ENCODE assay signal across 10 cellular contexts in the genomic region with DNA sequence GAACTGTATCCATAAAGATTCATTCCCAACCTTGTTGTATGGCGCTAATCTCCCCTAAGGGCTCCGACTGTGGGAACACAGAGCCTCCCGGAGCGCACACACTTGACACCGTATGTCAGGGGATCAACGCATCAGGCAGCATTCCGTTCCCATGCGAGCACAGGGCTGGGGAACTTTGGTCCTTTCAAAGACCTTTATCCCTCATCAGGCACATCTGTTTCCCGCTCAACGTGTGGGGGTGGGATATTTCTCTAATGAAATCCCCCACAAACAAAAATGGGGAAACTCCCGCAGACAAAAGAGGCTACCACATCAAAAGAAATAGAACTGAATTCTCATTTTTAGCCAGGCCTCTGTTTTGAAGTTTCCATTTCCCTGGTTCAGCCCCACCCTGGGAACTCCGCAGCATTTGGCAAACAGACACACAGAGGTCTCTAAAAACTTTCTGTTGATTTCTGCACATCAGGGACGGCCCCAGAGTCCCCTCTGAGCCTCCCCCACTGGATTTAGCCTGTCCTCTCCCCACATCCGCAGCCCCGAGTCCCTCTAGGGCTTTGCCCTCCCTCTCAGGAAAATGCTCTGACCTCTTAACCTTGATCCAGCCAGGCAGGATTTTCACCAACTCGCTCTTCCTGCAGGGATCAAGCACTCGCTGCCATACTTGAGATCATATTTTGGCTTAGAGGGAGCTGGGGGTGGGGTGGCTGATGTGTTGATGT. TPM values are rescaled to one million over a fixed set of nuclear protein-coding genes. Genes with fewer than 3 reads are reported as not detected.
DNase-seq lines count a peak whose midpoint lies in the region; ATAC-seq, FAIRE-seq and TF ChIP-seq lines count a peak whose summit lies in the region.
"Had no signal": no experiment of that assay in that cellular context is flagged by ENCODE, and none has a peak within 500 bp of the region (broad histone marks: within the 10 kb centered on the region; RNA-seq: fewer than 3 reads in every experiment).

No MANE protein-coding gene starts in this region.

- H3K56ac ChIP-seq in mesendoderm (ENCODE audit: low read length) = peak overlapping the region; percentile 25

- no peaks in the 10 kb centered on the region for H3K36me3 ChIP-seq in BLaER1 treated with 17β-estradiol and CSF1 and Interleukin-3, amounts not matched to agents 10 nM and 100 nM
- H3K36me3 ChIP-seq in KMS-11 (ENCODE audit: insufficient read depth) (no peaks in the 10 kb centered on the region), mesendoderm (ENCODE audit: control insufficient read depth, insufficient read depth, low read length) (no peaks in the 10 kb centered on the region)

- no peak for TF ChIP-seq POLR2A in GM12891 (IDR thresholded peaks at IDR 0.05; ENCODE audit: low read depth, low read length)

- H3K23ac ChIP-seq in mesendoderm (ENCODE audit: low read length) = no peak overlapping the region

- peak overlapping the region; percentile 23; the same call in 1 of the 2 replicates for H2AFZ ChIP-seq in KMS-11 (ENCODE audit: low read depth)

- H2AK5ac ChIP-seq in mesendoderm (ENCODE audit: low read length) = no peak overlapping the region

- no peaks in the 10 kb centered on the region for H3K9me3 ChIP-seq in BLaER1 treated with 17β-estradiol and CSF1 and Interleukin-3, amounts not matched to agents 10 nM and 100 nM (replicated peaks in 1 of 11)

- H3K18ac ChIP-seq in mesendoderm (ENCODE audit: low read length) = no peak overlapping the region

- no peak for ATAC-seq in HG03520 (IDR thresholded peaks at IDR 0.05; ENCODE audit: unreplicated experiment)
- ATAC-seq: CD8-positive, alpha-beta T cell had no signal

- no peak overlapping the region for H2BK120ac ChIP-seq in mesendoderm (ENCODE audit: low read depth, low read length)

- H2BK5ac ChIP-seq in mesendoderm (ENCODE audit: low read length) = no peak overlapping the region

- FAIRE-seq in GM12891 (lab: Jason Lieb, UNC) = no peak

- peaks cover 25 to 41% (median 35%) of the 10 kb centered on the region in 10 experiments for H3K4me1 ChIP-seq in BLaER1 treated with 17β-estradiol and CSF1 and Interleukin-3, amounts not matched to agents 10 nM and 100 nM
- H3K4me1 ChIP-seq in KMS-11 (ENCODE audit: low read depth, poor library complexity, severe bottlenecking) (no peaks in the 10 kb centered on the region), mesendoderm (ENCODE audit: control insufficient read depth, low read depth, low read length) (peaks cover 7% of the 10 kb centered on the region)

- no peak overlapping the region for H2BK15ac ChIP-seq in mesendoderm (replicated peaks; ENCODE audit: low read depth)

- DNase-seq in caudate nucleus (lab: John Stamatoyannopoulos, UW) = no peak
- no peak for DNase-seq in mesendoderm
- DNase-seq in D341Med (ENCODE audit: low spot score) = no peak
- no peak for DNase-seq in epidermal melanocyte (ENCODE audit: insufficient read length, low spot score)
- DNase-seq in GM12891 (ENCODE audit: insufficient read length, low spot score) = no peak
- DNase-seq: CD8-positive, alpha-beta T cell; effector memory CD4-positive, alpha-beta T cell had no signal

- peak overlapping the region in 9 of 11 experiments; percentile 18 to 76 (median 66); a peak in 15 of 22 replicates for H3K27ac ChIP-seq in BLaER1 treated with 17β-estradiol and CSF1 and Interleukin-3, amounts not matched to agents 10 nM and 100 nM
- H3K27ac ChIP-seq in KMS-11 (no peak overlapping the region), caudate nucleus (ENCODE audit: low read depth, low read length) (peak overlapping the region; percentile 58), mesendoderm (ENCODE audit: low read depth, low read length) (no peak overlapping the region)

- H3K27me3 ChIP-seq in BLaER1 treated with 17β-estradiol and CSF1 and Interleukin-3, amounts not matched to agents 10 nM and 100 nM = no peaks in the 10 kb centered on the region
- H3K27me3 ChIP-seq in KMS-11 (ENCODE audit: insufficient read depth, low read depth) (no peaks in the 10 kb centered on the region), mesendoderm (ENCODE audit: insufficient read depth, low read length, poor library complexity) (no peaks in the 10 kb centered on the region)

- no peak overlapping the region for H4K8ac ChIP-seq in mesendoderm (ENCODE audit: low read depth, low read length)

- no peaks in the 10 kb centered on the region for H4K20me1 ChIP-seq in BLaER1 treated with 17β-estradiol and CSF1 and Interleukin-3, amounts not matched to agents 10 nM and 100 nM
- H4K20me1 ChIP-seq in KMS-11 (ENCODE audit: insufficient read depth) = no peaks in the 10 kb centered on the region

- TF ChIP-seq CTCF in KMS-11 (conservative IDR thresholded peaks at IDR 0.05; ENCODE audit: low read depth, low read length) = no peak

- peak overlapping the region in 4 of 10 experiments; percentile 10 to 16 (median 13); a peak in 4 of 20 replicates for H3K4me3 ChIP-seq in BLaER1 treated with 17β-estradiol and CSF1 and Interleukin-3, amounts not matched to agents 10 nM and 100 nM
- H3K4me3 ChIP-seq in KMS-11 (IDR thresholded peaks at IDR 0.05; ENCODE audit: insufficient read depth, low read depth, low read length) (no peak overlapping the region), mesendoderm (ENCODE audit: low read length) (no peak overlapping the region)

- H3K79me2 ChIP-seq in KMS-11 (ENCODE audit: insufficient read depth, low read depth) (no peaks in the 10 kb centered on the region), mesendoderm (ENCODE audit: control insufficient read depth, insufficient read depth, low read length) (no peaks in the 10 kb centered on the region)

- peak overlapping the region in 8 of 11 experiments; percentile 34 to 66 (median 60); a peak in 15 of 22 replicates for H3K9ac ChIP-seq in BLaER1 treated with 17β-estradiol and CSF1 and Interleukin-3, amounts not matched to agents 10 nM and 100 nM
- H3K9ac ChIP-seq in KMS-11 = no peak overlapping the region
- H3K9ac ChIP-seq in mesendoderm (ENCODE audit: low read length) = no peak overlapping the region

- H4K5ac ChIP-seq in mesendoderm (ENCODE audit: low read length) = no peak overlapping the region

- no peaks in the 10 kb centered on the region for H3K79me1 ChIP-seq in mesendoderm (ENCODE audit: low read length)

- no peak overlapping the region for H3K4ac ChIP-seq in mesendoderm (ENCODE audit: low read depth, low read length)

- WGBS in mesendoderm (ENCODE audit: extremely low coverage, insufficient coverage, low lambda C conversion rate) = no CpG with 5 or more reads among the region's 17 CpGs

- peak overlapping the region; percentile 69 to 95 (median 87) for H3K4me2 ChIP-seq in BLaER1 treated with 17β-estradiol and CSF1 and Interleukin-3, amounts not matched to agents 10 nM and 100 nM
- H3K4me2 ChIP-seq in KMS-11 (no peak overlapping the region), mesendoderm (ENCODE audit: low read length) (no peak overlapping the region)

TF ChIP-seq in GM12891, 5 proteins besides CTCF, POLR2A, EP300 and RAD21:
- no peak for TF ChIP-seq POLR2AphosphoS5 (IDR thresholded peaks at IDR 0.05; ENCODE audit: low read depth, low read length)
- no peak for TF ChIP-seq PAX5 (IDR thresholded peaks at IDR 0.05; ENCODE audit: insufficient read depth, low read length, severe bottlenecking)
- no peak for TF ChIP-seq POU2F2 (IDR thresholded peaks at IDR 0.05; ENCODE audit: low read depth, low read length)
- TF ChIP-seq SPI1 (IDR thresholded peaks at IDR 0.05; ENCODE audit: low read depth, low read length) = no peak
- TF ChIP-seq TAF1 (IDR thresholded peaks at IDR 0.05; ENCODE audit: low read depth, low read length) = no peak

RNA-seq across cellular contexts. Expression of gene CPA5, which starts 6.5 kb away (rescaled TPM):
- polyA plus RNA-seq in mesendoderm (2013, experiment 1 of 2) = not detected
- 0.07 TPM for polyA plus RNA-seq in mesendoderm (2013, experiment 2 of 2)
- polyA plus RNA-seq in GM12891 (2012; ENCODE audit: low read depth, missing spikeins) = 2.0 TPM

RNA-seq across cellular contexts. Expression of gene CPA1, which starts 29.2 kb away (rescaled TPM):
- polyA plus RNA-seq in mesendoderm (2013, experiment 1 of 2) = not detected
- polyA plus RNA-seq in mesendoderm (2013, experiment 2 of 2) = not detected
- polyA plus RNA-seq in GM12891 (2012; ENCODE audit: low read depth, missing spikeins) = not detected

RNA-seq across cellular contexts. Expression of gene CPA4, which starts 58.1 kb away (rescaled TPM):
- not detected for polyA plus RNA-seq in mesendoderm (2013, experiment 1 of 2)
- not detected for polyA plus RNA-seq in mesendoderm (2013, experiment 2 of 2)
- polyA plus RNA-seq in GM12891 (2012; ENCODE audit: low read depth, missing spikeins) = 4.7 TPM

Comparison
In these comparisons a context has a peak if more than half of its experiments do, and no peak if none do; other contexts are left out.
1. H3K27ac ChIP-seq: peak in BLaER1 treated with 17β-estradiol and CSF1 and Interleukin-3, amounts not matched to agents 10 nM and 100 nM (9 of 11) and caudate nucleus (single experiment); none in KMS-11 (single experiment) and mesendoderm (single experiment).
2. H3K4me2 ChIP-seq: peak in BLaER1 treated with 17β-estradiol and CSF1 and Interleukin-3, amounts not matched to agents 10 nM and 100 nM (11 of 11); none in KMS-11 (single experiment) and mesendoderm (single experiment).
3. H3K9ac ChIP-seq: peak in BLaER1 treated with 17β-estradiol and CSF1 and Interleukin-3, amounts not matched to agents 10 nM and 100 nM (8 of 11); none in KMS-11 (single experiment) and mesendoderm (single experiment).